ENCODE assay signal across 1 cellular context in the genomic region with DNA sequence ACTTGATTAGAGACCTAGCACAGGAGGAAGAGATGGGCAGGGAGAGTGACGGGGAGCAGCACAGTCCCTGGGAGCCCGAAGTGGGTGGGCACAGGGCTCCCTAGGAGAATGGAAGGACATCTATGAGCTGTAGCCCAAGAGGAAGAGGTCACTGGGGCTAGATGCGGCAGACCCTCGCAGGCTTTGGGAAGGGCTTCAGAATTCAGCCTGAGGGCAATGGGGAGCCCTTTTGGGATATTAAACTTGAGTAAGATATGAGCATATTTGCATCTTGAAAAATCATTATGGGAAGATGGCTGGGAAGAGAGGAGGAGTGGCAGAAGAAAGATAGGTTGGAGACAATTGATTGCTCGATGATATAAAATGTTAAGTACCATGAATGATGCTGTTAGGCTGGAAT.
TF ChIP-seq lines count a peak whose summit lies in the region.

No MANE protein-coding gene starts in this region.

TF ChIP-seq in WTC11, 78 proteins besides CTCF, POLR2A, EP300 and RAD21:
- TF ChIP-seq, protein P1, sequence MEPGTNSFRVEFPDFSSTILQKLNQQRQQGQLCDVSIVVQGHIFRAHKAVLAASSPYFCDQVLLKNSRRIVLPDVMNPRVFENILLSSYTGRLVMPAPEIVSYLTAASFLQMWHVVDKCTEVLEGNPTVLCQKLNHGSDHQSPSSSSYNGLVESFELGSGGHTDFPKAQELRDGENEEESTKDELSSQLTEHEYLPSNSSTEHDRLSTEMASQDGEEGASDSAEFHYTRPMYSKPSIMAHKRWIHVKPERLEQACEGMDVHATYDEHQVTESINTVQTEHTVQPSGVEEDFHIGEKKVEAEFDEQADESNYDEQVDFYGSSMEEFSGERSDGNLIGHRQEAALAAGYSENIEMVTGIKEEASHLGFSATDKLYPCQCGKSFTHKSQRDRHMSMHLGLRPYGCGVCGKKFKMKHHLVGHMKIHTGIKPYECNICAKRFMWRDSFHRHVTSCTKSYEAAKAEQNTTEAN (CRISPR knock-in tag; IDR thresholded peaks at IDR 0.05) = no peak
- TF ChIP-seq KAT7 (CRISPR knock-in tag; IDR thresholded peaks at IDR 0.05; ENCODE audit: borderline replicate concordance) (no peak), FOXK1 (CRISPR knock-in tag; IDR thresholded peaks at IDR 0.05) (no peak), ESRRA (CRISPR knock-in tag; IDR thresholded peaks at IDR 0.05; ENCODE audit: borderline replicate concordance) (no peak), JAZF1 (CRISPR knock-in tag; IDR thresholded peaks at IDR 0.05) (no peak)
